14 cellular contexts compared by ENCODE assay signal in genomic region chr6:106477790-106478189, GRCh38.
DNase-seq lines count a peak whose midpoint lies in the region; ATAC-seq and TF ChIP-seq lines count a peak whose summit lies in the region.
"Had no signal": no experiment of that assay in that cellular context is flagged by ENCODE, and none has a peak within 500 bp of the region (broad histone marks: within the 10 kb centered on the region; RNA-seq: fewer than 3 reads in every experiment).

No MANE protein-coding gene starts in this region.

- TF ChIP-seq CTCF in DOHH2 (IDR thresholded peaks at IDR 0.05; ENCODE audit: low read depth, low read length, poor library complexity, severe bottlenecking) (no peak), epithelial cell of esophagus (IDR thresholded peaks at IDR 0.05; ENCODE audit: insufficient read depth, low read depth, low read length, missing control alignments) (no peak), testis (IDR thresholded peaks at IDR 0.05) (no peak), natural killer cell (IDR thresholded peaks at IDR 0.05) (no peak)

- H3K9me3 Mint-ChIP-seq in natural killer cell: no peaks in the 10 kb centered on the region
- H3K9me3 Mint-ChIP-seq: stimulated activated naive CD8-positive, alpha-beta T cell treated with anti-CD3 and anti-CD28 coated beads, Interleukin-15, Interleukin-2, amounts not matched to agents 100 ng/mL and 50 ng/mL, for 24 hours had no signal

- no peak for TF ChIP-seq POLR2A in testis (IDR thresholded peaks at IDR 0.05)

- peaks cover 7 to 10% of the 10 kb centered on the region in 2 donors for H3K27me3 Mint-ChIP-seq in natural killer cell (ENCODE audit: low read depth in 2 of 2)
- H3K27me3 Mint-ChIP-seq: stimulated activated naive CD8-positive, alpha-beta T cell treated with anti-CD3 and anti-CD28 coated beads, Interleukin-15, Interleukin-2, amounts not matched to agents 100 ng/mL and 50 ng/mL, for 24 hours had no signal

- H3K4me1 ChIP-seq in DOHH2 (ENCODE audit: control insufficient read depth, low read length) (peaks cover 20% of the 10 kb centered on the region), testis (peaks cover 3% of the 10 kb centered on the region)
- H3K4me1 ChIP-seq: right lobe of liver had no signal

- no peak overlapping the region for H3K4me3 Mint-ChIP-seq in natural killer cell
- H3K4me3 Mint-ChIP-seq: naive thymus-derived CD4-positive, alpha-beta T cell; stimulated activated naive CD8-positive, alpha-beta T cell treated with anti-CD3 and anti-CD28 coated beads, Interleukin-15, Interleukin-2, amounts not matched to agents 100 ng/mL and 50 ng/mL, for 24 hours had no signal

- no peak overlapping the region for H3K27ac ChIP-seq in DOHH2 (ENCODE audit: low read depth, low read length)
- no peak overlapping the region for H3K27ac ChIP-seq in testis
- H3K27ac ChIP-seq: right lobe of liver had no signal

- H3K4me1 Mint-ChIP-seq in natural killer cell: no peaks in the 10 kb centered on the region

- peak overlapping the region; percentile 47 for H3K4me2 ChIP-seq in DOHH2 (ENCODE audit: low read length)

- intact Hi-C loops in testis (cut with DNase I; ENCODE audit: low total_unique reads): no loop called here
- intact Hi-C loops in natural killer cell (cut with micrococcal nuclease): no loop called here

- H3K9me2 ChIP-seq in DOHH2 (replicated peaks; ENCODE audit: control insufficient read depth, low read length): no peaks in the 10 kb centered on the region

- H3K27me3 ChIP-seq in DOHH2 (ENCODE audit: control insufficient read depth, low read length): no peaks in the 10 kb centered on the region
- no peaks in the 10 kb centered on the region for H3K27me3 ChIP-seq in testis
- H3K27me3 ChIP-seq: right lobe of liver had no signal

- H3K27ac Mint-ChIP-seq in natural killer cell: no peak overlapping the region
- H3K27ac Mint-ChIP-seq: stimulated activated naive CD8-positive, alpha-beta T cell treated with anti-CD3 and anti-CD28 coated beads, Interleukin-15, Interleukin-2, amounts not matched to agents 100 ng/mL and 50 ng/mL, for 24 hours had no signal

- H3K36me3 Mint-ChIP-seq in natural killer cell: no peaks in the 10 kb centered on the region

- no peaks in the 10 kb centered on the region for H4K20me1 ChIP-seq in DOHH2 (ENCODE audit: control insufficient read depth, insufficient read depth, low read depth, low read length)

- H3K4me3 ChIP-seq in DOHH2 (ENCODE audit: low read length): 0 out of 2 replicates have a peak overlapping the region, but pooled peaks have one; percentile 18
- no peak overlapping the region for H3K4me3 ChIP-seq in epithelial cell of esophagus (ENCODE audit: low read length)
- H3K4me3 ChIP-seq in testis: no peak overlapping the region
- H3K4me3 ChIP-seq: right lobe of liver had no signal

- H3K79me2 ChIP-seq in DOHH2 (ENCODE audit: control insufficient read depth, low read length): no peaks in the 10 kb centered on the region

- WGBS in testis, 2 donors: 71 to 83% methylated on average over 5 to 6 of the region's 6 CpGs

- no peaks in the 10 kb centered on the region for H3K9me3 ChIP-seq in DOHH2 (ENCODE audit: control insufficient read depth, insufficient read depth, low read length)
- H3K9me3 ChIP-seq in testis: no peaks in the 10 kb centered on the region
- H3K9me3 ChIP-seq: right lobe of liver had no signal

- H3K36me3 ChIP-seq in DOHH2 (ENCODE audit: control insufficient read depth, low read length) (no peaks in the 10 kb centered on the region), testis (ENCODE audit: low read depth, missing control alignments) (no peaks in the 10 kb centered on the region)
- H3K36me3 ChIP-seq: right lobe of liver had no signal

- no peak for ATAC-seq in HG02678 (IDR thresholded peaks at IDR 0.05; ENCODE audit: unreplicated experiment)
- ATAC-seq in natural killer cell: no peak
- ATAC-seq: naive thymus-derived CD4-positive, alpha-beta T cell had no signal

- H3F3A ChIP-seq in DOHH2 (ENCODE audit: control insufficient read depth, insufficient read depth): no peaks in the 10 kb centered on the region

- DNase-seq in AML-193 (lab: John Stamatoyannopoulos, UW): peak; percentile 58 to 74
- peak; percentile 27 for DNase-seq in NCI-H2171 (lab: John Stamatoyannopoulos, UW)
- DNase-seq in epithelial cell of esophagus (ENCODE audit: low read depth): peak; percentile 25
- DNase-seq in T-helper 1 cell: no peak
- no peak for DNase-seq in testis
- no peak for DNase-seq in natural killer cell
- DNase-seq: activated CD4-positive, alpha-beta T cell treated with anti-CD3 and anti-CD28 coated beads for 1 hour; activated T-cell treated with anti-CD3 and anti-CD28 coated beads, Interleukin-2, amount 50 U/mL, for 1 hour; kidney glomerular epithelial cell; right lobe of liver had no signal

Comparison
In these comparisons a context has a peak if more than half of its experiments do, and no peak if none do; other contexts are left out.
1. DNase-seq: peak in AML-193 (2 of 2), NCI-H2171 (single experiment) and epithelial cell of esophagus (single experiment); none in T-helper 1 cell (0 of 5), testis (single experiment) and natural killer cell (single experiment).